In the genomic region with DNA sequence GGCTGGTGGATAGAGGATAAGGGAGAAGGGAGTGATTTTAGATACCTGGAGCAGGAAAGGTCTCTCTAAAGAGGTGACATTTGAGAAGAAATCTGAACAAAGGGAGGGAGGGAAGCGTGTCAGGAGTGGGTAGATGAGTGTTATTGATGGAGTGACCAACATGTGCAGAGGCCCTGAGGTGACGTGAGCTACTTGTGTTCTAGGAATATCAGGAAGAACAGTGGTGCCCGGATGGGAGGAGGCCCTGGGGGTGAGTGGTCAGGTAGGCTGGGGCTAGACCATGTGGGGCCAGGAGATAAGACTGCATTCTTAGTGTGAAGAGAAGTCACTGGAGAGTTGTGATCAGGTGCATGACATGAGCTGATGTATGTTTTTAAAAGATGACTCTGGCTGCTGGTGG, we compare ENCODE assay signal across 1 cellular context.
TF ChIP-seq lines count a peak whose summit lies in the region.

No MANE protein-coding gene starts in this region.

TF ChIP-seq in K562, 482 proteins besides CTCF, POLR2A, EP300 and RAD21 (continued from another document and continues in another):
- TF ChIP-seq, protein P1, sequence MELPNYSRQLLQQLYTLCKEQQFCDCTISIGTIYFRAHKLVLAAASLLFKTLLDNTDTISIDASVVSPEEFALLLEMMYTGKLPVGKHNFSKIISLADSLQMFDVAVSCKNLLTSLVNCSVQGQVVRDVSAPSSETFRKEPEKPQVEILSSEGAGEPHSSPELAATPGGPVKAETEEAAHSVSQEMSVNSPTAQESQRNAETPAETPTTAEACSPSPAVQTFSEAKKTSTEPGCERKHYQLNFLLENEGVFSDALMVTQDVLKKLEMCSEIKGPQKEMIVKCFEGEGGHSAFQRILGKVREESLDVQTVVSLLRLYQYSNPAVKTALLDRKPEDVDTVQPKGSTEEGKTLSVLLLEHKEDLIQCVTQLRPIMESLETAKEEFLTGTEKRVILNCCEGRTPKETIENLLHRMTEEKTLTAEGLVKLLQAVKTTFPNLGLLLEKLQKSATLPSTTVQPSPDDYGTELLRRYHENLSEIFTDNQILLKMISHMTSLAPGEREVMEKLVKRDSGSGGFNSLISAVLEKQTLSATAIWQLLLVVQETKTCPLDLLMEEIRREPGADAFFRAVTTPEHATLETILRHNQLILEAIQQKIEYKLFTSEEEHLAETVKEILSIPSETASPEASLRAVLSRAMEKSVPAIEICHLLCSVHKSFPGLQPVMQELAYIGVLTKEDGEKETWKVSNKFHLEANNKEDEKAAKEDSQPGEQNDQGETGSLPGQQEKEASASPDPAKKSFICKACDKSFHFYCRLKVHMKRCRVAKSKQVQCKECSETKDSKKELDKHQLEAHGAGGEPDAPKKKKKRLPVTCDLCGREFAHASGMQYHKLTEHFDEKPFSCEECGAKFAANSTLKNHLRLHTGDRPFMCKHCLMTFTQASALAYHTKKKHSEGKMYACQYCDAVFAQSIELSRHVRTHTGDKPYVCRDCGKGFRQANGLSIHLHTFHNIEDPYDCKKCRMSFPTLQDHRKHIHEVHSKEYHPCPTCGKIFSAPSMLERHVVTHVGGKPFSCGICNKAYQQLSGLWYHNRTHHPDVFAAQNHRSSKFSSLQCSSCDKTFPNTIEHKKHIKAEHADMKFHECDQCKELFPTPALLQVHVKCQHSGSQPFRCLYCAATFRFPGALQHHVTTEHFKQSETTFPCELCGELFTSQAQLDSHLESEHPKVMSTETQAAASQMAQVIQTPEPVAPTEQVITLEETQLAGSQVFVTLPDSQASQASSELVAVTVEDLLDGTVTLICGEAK (IDR thresholded peaks at IDR 0.05), result no peak
- TF ChIP-seq, protein P1 (CRISPR knock-in tag; IDR thresholded peaks at IDR 0.05), result no peak
- peak; percentile 92 for TF ChIP-seq SOX6 (IDR thresholded peaks at IDR 0.05)
- peak; percentile 97 for TF ChIP-seq ZEB2 (IDR thresholded peaks at IDR 0.05)
- TF ChIP-seq HNRNPK (IDR thresholded peaks at IDR 0.05; ENCODE audit: low read depth, low read length, poor library complexity, severe bottlenecking), result no peak
- TF ChIP-seq PHB (CRISPR knock-in tag; IDR thresholded peaks at IDR 0.05), result no peak
- TF ChIP-seq ZC3H8 (IDR thresholded peaks at IDR 0.05), result no peak
- TF ChIP-seq ETV1 (tag; conservative IDR thresholded peaks at IDR 0.05; ENCODE audit: low read depth), result peak; percentile 53; the same call in 1 of the 2 replicates
- TF ChIP-seq KLF1 (tag; IDR thresholded peaks at IDR 0.05), result no peak
- TF ChIP-seq, protein P2, sequence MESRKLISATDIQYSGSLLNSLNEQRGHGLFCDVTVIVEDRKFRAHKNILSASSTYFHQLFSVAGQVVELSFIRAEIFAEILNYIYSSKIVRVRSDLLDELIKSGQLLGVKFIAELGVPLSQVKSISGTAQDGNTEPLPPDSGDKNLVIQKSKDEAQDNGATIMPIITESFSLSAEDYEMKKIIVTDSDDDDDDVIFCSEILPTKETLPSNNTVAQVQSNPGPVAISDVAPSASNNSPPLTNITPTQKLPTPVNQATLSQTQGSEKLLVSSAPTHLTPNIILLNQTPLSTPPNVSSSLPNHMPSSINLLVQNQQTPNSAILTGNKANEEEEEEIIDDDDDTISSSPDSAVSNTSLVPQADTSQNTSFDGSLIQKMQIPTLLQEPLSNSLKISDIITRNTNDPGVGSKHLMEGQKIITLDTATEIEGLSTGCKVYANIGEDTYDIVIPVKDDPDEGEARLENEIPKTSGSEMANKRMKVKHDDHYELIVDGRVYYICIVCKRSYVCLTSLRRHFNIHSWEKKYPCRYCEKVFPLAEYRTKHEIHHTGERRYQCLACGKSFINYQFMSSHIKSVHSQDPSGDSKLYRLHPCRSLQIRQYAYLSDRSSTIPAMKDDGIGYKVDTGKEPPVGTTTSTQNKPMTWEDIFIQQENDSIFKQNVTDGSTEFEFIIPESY (CRISPR knock-in tag; IDR thresholded peaks at IDR 0.05), result no peak
- TF ChIP-seq FOXK1 (CRISPR knock-in tag; IDR thresholded peaks at IDR 0.05; ENCODE audit: borderline replicate concordance), result no peak
- no peak for TF ChIP-seq ETS2 (tag; IDR thresholded peaks at IDR 0.05; ENCODE audit: borderline replicate concordance, poor library complexity, severe bottlenecking)
- no peak for TF ChIP-seq RBM14 (IDR thresholded peaks at IDR 0.05; ENCODE audit: borderline replicate concordance, insufficient read depth, low read depth, low read length)
- no peak for TF ChIP-seq MCM3 (IDR thresholded peaks at IDR 0.05)
- TF ChIP-seq, protein P3, sequence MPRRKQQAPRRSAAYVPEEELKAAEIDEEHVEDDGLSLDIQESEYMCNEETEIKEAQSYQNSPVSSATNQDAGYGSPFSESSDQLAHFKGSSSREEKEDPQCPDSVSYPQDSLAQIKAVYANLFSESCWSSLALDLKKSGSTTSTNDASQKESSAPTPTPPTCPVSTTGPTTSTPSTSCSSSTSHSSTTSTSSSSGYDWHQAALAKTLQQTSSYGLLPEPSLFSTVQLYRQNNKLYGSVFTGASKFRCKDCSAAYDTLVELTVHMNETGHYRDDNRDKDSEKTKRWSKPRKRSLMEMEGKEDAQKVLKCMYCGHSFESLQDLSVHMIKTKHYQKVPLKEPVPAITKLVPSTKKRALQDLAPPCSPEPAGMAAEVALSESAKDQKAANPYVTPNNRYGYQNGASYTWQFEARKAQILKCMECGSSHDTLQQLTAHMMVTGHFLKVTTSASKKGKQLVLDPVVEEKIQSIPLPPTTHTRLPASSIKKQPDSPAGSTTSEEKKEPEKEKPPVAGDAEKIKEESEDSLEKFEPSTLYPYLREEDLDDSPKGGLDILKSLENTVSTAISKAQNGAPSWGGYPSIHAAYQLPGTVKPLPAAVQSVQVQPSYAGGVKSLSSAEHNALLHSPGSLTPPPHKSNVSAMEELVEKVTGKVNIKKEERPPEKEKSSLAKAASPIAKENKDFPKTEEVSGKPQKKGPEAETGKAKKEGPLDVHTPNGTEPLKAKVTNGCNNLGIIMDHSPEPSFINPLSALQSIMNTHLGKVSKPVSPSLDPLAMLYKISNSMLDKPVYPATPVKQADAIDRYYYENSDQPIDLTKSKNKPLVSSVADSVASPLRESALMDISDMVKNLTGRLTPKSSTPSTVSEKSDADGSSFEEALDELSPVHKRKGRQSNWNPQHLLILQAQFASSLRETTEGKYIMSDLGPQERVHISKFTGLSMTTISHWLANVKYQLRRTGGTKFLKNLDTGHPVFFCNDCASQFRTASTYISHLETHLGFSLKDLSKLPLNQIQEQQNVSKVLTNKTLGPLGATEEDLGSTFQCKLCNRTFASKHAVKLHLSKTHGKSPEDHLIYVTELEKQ (CRISPR knock-in tag; IDR thresholded peaks at IDR 0.05), result no peak
- peak; percentile 60; the same call in 1 of the 2 replicates for TF ChIP-seq L3MBTL2 (IDR thresholded peaks at IDR 0.05)
- no peak for TF ChIP-seq CHD4 (IDR thresholded peaks at IDR 0.05; ENCODE audit: insufficient read depth, insufficient replicate concordance, low read depth, low read length, poor library complexity, severe bottlenecking)
- TF ChIP-seq TAF1 (IDR thresholded peaks at IDR 0.05; ENCODE audit: control insufficient read depth, extremely low read depth, insufficient read depth, low read length, severe bottlenecking), result no peak
- no peak for TF ChIP-seq ZC3H4 (CRISPR knock-in tag; IDR thresholded peaks at IDR 0.05; ENCODE audit: borderline replicate concordance)
- peak; percentile 67 for TF ChIP-seq FOSL1 (tag; conservative IDR thresholded peaks at IDR 0.05)
- TF ChIP-seq ZNF12 (CRISPR knock-in tag; IDR thresholded peaks at IDR 0.05), result no peak
- TF ChIP-seq, protein P4, sequence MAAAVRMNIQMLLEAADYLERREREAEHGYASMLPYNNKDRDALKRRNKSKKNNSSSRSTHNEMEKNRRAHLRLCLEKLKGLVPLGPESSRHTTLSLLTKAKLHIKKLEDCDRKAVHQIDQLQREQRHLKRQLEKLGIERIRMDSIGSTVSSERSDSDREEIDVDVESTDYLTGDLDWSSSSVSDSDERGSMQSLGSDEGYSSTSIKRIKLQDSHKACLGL (CRISPR knock-in tag; IDR thresholded peaks at IDR 0.05; ENCODE audit: borderline replicate concordance, poor library complexity, severe bottlenecking), result no peak
- TF ChIP-seq ZNF830 (CRISPR knock-in tag; IDR thresholded peaks at IDR 0.05), result no peak
- TF ChIP-seq, protein P5, sequence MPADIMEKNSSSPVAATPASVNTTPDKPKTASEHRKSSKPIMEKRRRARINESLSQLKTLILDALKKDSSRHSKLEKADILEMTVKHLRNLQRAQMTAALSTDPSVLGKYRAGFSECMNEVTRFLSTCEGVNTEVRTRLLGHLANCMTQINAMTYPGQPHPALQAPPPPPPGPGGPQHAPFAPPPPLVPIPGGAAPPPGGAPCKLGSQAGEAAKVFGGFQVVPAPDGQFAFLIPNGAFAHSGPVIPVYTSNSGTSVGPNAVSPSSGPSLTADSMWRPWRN (IDR thresholded peaks at IDR 0.05; ENCODE audit: low read depth), result no peak
- TF ChIP-seq HDAC8 (tag; IDR thresholded peaks at IDR 0.05), result no peak
- TF ChIP-seq, protein P6, sequence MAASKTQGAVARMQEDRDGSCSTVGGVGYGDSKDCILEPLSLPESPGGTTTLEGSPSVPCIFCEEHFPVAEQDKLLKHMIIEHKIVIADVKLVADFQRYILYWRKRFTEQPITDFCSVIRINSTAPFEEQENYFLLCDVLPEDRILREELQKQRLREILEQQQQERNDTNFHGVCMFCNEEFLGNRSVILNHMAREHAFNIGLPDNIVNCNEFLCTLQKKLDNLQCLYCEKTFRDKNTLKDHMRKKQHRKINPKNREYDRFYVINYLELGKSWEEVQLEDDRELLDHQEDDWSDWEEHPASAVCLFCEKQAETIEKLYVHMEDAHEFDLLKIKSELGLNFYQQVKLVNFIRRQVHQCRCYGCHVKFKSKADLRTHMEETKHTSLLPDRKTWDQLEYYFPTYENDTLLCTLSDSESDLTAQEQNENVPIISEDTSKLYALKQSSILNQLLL (CRISPR knock-in tag; IDR thresholded peaks at IDR 0.05; ENCODE audit: borderline replicate concordance), result no peak
- TF ChIP-seq, protein P7, sequence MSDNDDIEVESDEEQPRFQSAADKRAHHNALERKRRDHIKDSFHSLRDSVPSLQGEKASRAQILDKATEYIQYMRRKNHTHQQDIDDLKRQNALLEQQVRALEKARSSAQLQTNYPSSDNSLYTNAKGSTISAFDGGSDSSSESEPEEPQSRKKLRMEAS (CRISPR knock-in tag; IDR thresholded peaks at IDR 0.05), result no peak
- TF ChIP-seq ILF3 (IDR thresholded peaks at IDR 0.05; ENCODE audit: borderline replicate concordance), result no peak
- TF ChIP-seq, protein P8, sequence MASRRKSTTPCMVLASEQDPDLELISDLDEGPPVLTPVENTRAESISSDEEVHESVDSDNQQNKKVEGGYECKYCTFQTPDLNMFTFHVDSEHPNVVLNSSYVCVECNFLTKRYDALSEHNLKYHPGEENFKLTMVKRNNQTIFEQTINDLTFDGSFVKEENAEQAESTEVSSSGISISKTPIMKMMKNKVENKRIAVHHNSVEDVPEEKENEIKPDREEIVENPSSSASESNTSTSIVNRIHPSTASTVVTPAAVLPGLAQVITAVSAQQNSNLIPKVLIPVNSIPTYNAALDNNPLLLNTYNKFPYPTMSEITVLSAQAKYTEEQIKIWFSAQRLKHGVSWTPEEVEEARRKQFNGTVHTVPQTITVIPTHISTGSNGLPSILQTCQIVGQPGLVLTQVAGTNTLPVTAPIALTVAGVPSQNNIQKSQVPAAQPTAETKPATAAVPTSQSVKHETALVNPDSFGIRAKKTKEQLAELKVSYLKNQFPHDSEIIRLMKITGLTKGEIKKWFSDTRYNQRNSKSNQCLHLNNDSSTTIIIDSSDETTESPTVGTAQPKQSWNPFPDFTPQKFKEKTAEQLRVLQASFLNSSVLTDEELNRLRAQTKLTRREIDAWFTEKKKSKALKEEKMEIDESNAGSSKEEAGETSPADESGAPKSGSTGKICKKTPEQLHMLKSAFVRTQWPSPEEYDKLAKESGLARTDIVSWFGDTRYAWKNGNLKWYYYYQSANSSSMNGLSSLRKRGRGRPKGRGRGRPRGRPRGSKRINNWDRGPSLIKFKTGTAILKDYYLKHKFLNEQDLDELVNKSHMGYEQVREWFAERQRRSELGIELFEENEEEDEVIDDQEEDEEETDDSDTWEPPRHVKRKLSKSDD (conservative IDR thresholded peaks at IDR 0.05; ENCODE audit: low read length), result no peak
- TF ChIP-seq, protein P9, sequence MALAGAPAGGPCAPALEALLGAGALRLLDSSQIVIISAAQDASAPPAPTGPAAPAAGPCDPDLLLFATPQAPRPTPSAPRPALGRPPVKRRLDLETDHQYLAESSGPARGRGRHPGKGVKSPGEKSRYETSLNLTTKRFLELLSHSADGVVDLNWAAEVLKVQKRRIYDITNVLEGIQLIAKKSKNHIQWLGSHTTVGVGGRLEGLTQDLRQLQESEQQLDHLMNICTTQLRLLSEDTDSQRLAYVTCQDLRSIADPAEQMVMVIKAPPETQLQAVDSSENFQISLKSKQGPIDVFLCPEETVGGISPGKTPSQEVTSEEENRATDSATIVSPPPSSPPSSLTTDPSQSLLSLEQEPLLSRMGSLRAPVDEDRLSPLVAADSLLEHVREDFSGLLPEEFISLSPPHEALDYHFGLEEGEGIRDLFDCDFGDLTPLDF (CRISPR knock-in tag; IDR thresholded peaks at IDR 0.05), result no peak
- 0 out of 2 replicates have a peak, but pooled peaks have one; percentile 33 for TF ChIP-seq ZNF589 (CRISPR knock-in tag; IDR thresholded peaks at IDR 0.05; ENCODE audit: low read depth)
- no peak for TF ChIP-seq ZNF174 (CRISPR knock-in tag; IDR thresholded peaks at IDR 0.05)
- no peak for TF ChIP-seq HDGF (IDR thresholded peaks at IDR 0.05)
